ENCODE assay signal across 8 cellular contexts in the genomic region with DNA sequence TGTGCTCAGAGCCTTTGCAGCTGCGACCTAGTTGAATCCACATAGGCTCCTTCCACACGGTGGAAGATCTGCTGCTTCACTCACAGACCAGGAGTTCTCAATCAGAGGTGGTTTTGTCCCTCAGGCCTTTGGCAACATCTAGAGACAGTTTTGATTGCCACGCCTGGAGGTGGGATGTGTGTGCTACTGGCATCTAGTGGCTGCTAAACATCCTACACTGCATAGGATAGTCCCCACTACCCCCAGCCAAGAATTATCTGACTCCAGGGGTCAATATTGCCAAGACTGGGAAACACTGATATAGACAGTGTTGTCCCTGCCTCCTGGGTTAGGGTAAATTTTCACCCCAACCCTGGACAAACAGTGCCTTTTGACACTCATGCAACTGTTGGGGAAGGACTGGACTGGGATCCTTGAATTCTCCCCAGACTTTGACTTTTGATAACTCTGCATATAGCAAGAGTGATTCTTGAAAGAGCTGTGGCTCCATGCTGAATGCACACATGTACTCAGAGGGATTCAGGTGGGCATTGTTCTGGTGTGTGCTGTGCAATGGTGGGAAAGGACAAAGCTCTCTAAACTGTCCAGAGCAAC. TPM values are rescaled to one million over a fixed set of nuclear protein-coding genes. Genes with fewer than 3 reads are reported as not detected.
DNase-seq lines count a peak whose midpoint lies in the region; ATAC-seq and TF ChIP-seq lines count a peak whose summit lies in the region.

No MANE protein-coding gene starts in this region.

- in situ Hi-C loops in astrocyte of the spinal cord (cut with HindIII; ENCODE audit: low sequenced_read_pairs), result no loop called here

- TF ChIP-seq CTCF in astrocyte of the spinal cord (IDR thresholded peaks at IDR 0.05; ENCODE audit: low read depth, low read length), result peak; percentile 58
- peak; percentile 53 for TF ChIP-seq CTCF in neural crest cell (conservative IDR thresholded peaks at IDR 0.05)

- H3K4me1 Mint-ChIP-seq in neural crest cell, result peaks cover 30% of the 10 kb centered on the region
- peaks cover 2% of the 10 kb centered on the region for H3K4me1 Mint-ChIP-seq in activated T-helper 2 cell treated with anti-CD3 and anti-CD28 coated beads, Interferon-gamma antibody, Interleukin-2, Interleukin-4, amounts not matched to agents 10 μg/mL and 5 μg/mL and 100 μg/mL, durations not matched to agents 14 hours and 24 hours and 36 hours (ENCODE audit: low read depth)

- H3K27me3 Mint-ChIP-seq in neural crest cell (ENCODE audit: low read depth), result no peaks in the 10 kb centered on the region
- H3K27me3 Mint-ChIP-seq in activated T-helper 2 cell treated with anti-CD3 and anti-CD28 coated beads, Interferon-gamma antibody, Interleukin-2, Interleukin-4, amounts not matched to agents 10 μg/mL and 5 μg/mL and 100 μg/mL, durations not matched to agents 14 hours and 24 hours and 36 hours (ENCODE audit: low read depth), result no peaks in the 10 kb centered on the region

- no peak overlapping the region for H3K4me3 Mint-ChIP-seq in neural crest cell
- no peak overlapping the region for H3K4me3 Mint-ChIP-seq in activated T-helper 2 cell treated with anti-CD3 and anti-CD28 coated beads, Interferon-gamma antibody, Interleukin-2, Interleukin-4, amounts not matched to agents 10 μg/mL and 5 μg/mL and 100 μg/mL, durations not matched to agents 14 hours and 24 hours and 36 hours (ENCODE audit: low read depth)

- H3K27ac Mint-ChIP-seq in neural crest cell (ENCODE audit: unreplicated experiment), result no peak overlapping the region
- H3K27ac Mint-ChIP-seq in activated T-helper 2 cell treated with anti-CD3 and anti-CD28 coated beads, Interferon-gamma antibody, Interleukin-2, Interleukin-4, amounts not matched to agents 10 μg/mL and 5 μg/mL and 100 μg/mL, durations not matched to agents 14 hours and 24 hours and 36 hours, result no peak overlapping the region

- no peak for DNase-seq in left ventricle myocardium superior
- DNase-seq in Right ventricle myocardium inferior (ENCODE audit: missing footprints), result no peak
- DNase-seq in MV-4-11 (lab: John Stamatoyannopoulos, UW), result peak; percentile 14
- no peak for DNase-seq in astrocyte of the spinal cord (ENCODE audit: low read depth, low spot score)
- DNase-seq in neural crest cell (ENCODE audit: low read depth, low spot score), result no peak
- DNase-seq in nucleus accumbens (lab: John Stamatoyannopoulos, UW), result no peak
- no peak for DNase-seq in NK-92 treated with Interleukin-12 subunit alpha and Interleukin-12 subunit beta, amount 100 ng/mL, for 24 hours (lab: John Stamatoyannopoulos, UW)
- no peak for DNase-seq in activated T-helper 2 cell treated with anti-CD3 and anti-CD28 coated beads, Interferon-gamma antibody, Interleukin-2, Interleukin-4, amounts not matched to agents 10 μg/mL and 5 μg/mL and 100 μg/mL, durations not matched to agents 14 hours and 24 hours and 36 hours (ENCODE audit: low spot score)

- H3K36me3 Mint-ChIP-seq in neural crest cell (ENCODE audit: low read depth), result peaks cover 5% of the 10 kb centered on the region
- H3K36me3 Mint-ChIP-seq in activated T-helper 2 cell treated with anti-CD3 and anti-CD28 coated beads, Interferon-gamma antibody, Interleukin-2, Interleukin-4, amounts not matched to agents 10 μg/mL and 5 μg/mL and 100 μg/mL, durations not matched to agents 14 hours and 24 hours and 36 hours (ENCODE audit: low read depth), result no peaks in the 10 kb centered on the region

- ATAC-seq in left ventricle myocardium superior (peak; percentile 19), Right ventricle myocardium inferior (no peak)

- no peak overlapping the region for H3K4me3 ChIP-seq in astrocyte of the spinal cord (ENCODE audit: low read depth, low read length)

- no peaks in the 10 kb centered on the region for H3K9me3 Mint-ChIP-seq in neural crest cell
- H3K9me3 Mint-ChIP-seq in activated T-helper 2 cell treated with anti-CD3 and anti-CD28 coated beads, Interferon-gamma antibody, Interleukin-2, Interleukin-4, amounts not matched to agents 10 μg/mL and 5 μg/mL and 100 μg/mL, durations not matched to agents 14 hours and 24 hours and 36 hours, result no peaks in the 10 kb centered on the region

- intact Hi-C loops in left ventricle myocardium superior (cut with micrococcal nuclease), result no loop called here
- intact Hi-C loops in Right ventricle myocardium inferior (cut with DNase I), result loop anchor here (5.0 kb wide), 1 partner anchor 42 kb away; a partner anchor contains a TSS
- intact Hi-C loops in activated T-helper 2 cell treated with anti-CD3 and anti-CD28 coated beads, Interferon-gamma antibody, Interleukin-2, Interleukin-4, amounts not matched to agents 10 μg/mL and 5 μg/mL and 100 μg/mL, durations not matched to agents 14 hours and 24 hours and 36 hours (cut with micrococcal nuclease), result no loop called here

RNA-seq across cellular contexts. Expression of a gene that starts 39.8 kb away (rescaled TPM):
- total RNA-seq in left ventricle myocardium superior, result 34.7 TPM
- 31.4 TPM for total RNA-seq in Right ventricle myocardium inferior
- 116 and 122 TPM in 2 replicates for total RNA-seq in neural crest cell
- total RNA-seq in activated T-helper 2 cell treated with anti-CD3 and anti-CD28 coated beads, Interferon-gamma antibody, Interleukin-2, Interleukin-4, amounts not matched to agents 10 μg/mL and 5 μg/mL and 100 μg/mL, durations not matched to agents 14 hours and 24 hours and 36 hours, result 124 and 131 TPM in 2 replicates

RNA-seq across cellular contexts. Expression of a gene that starts 55.5 kb away (rescaled TPM):
- total RNA-seq in left ventricle myocardium superior (3,327 TPM), Right ventricle myocardium inferior (3,152 TPM), neural crest cell (626 and 651 TPM in 2 replicates)
- total RNA-seq in activated T-helper 2 cell treated with anti-CD3 and anti-CD28 coated beads, Interferon-gamma antibody, Interleukin-2, Interleukin-4, amounts not matched to agents 10 μg/mL and 5 μg/mL and 100 μg/mL, durations not matched to agents 14 hours and 24 hours and 36 hours, result 729 and 735 TPM in 2 replicates
